Comparison of ENCODE assay signal across 14 cellular contexts in the genomic region with DNA sequence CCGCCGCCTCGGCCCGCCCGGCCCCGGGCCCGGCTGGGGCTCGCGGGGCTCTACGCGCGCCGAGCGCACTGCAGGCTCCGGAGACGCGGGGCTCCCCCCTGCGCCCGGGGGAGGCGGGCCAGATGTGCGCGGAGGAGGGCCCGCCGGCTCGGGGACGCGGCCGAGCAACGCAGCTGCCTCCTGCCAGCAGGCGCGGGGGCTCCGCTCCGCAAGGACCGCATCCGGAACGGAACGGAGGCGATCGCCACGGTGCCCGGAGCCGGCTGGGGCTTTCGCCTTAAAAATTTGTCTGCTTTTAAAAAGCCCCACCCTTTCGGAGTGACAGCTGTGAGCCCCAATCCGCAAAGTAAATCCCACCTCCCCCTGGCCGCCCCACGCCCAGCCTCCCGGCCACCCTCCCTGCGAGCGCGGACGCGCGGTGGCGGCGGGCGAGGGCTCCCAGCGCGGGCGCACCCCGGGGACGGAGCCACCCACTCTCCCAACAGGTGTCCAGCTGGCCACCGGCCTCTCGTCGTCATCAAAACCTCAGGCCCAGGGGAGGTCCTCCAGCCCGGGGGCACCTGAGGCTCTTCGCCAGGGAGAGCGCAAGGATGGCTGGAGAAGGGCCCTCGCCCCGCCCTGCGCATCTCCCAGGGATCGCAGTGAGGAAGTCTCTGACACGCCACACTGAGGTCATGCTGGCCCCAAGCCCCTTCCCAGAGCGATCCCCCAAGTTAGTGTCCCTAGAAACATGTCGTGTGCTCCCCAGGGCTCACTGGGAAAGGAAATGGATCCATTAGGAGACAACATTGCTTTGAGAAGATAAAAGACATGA. TPM values are rescaled to one million over a fixed set of nuclear protein-coding genes. Genes with fewer than 3 reads are reported as not detected.
DNase-seq lines count a peak whose midpoint lies in the region; ATAC-seq and TF ChIP-seq lines count a peak whose summit lies in the region.
"Had no signal": no experiment of that assay in that cellular context is flagged by ENCODE, and none has a peak within 500 bp of the region (broad histone marks: within the 10 kb centered on the region; RNA-seq: fewer than 3 reads in every experiment).

A gene (minus strand): TSS at position 70 of the 814 bp plus-strand sequence.

- H3K36me3 ChIP-seq in stomach: no peaks in the 10 kb centered on the region
- H3K36me3 ChIP-seq: tibial nerve had no signal

- H3K27ac ChIP-seq in stomach: no peak within 1 kb of the TSS
- H3K27ac ChIP-seq: HL-60, tibial nerve had no signal

- H3K4me1 ChIP-seq in stomach: peaks cover 0 to 12% (median 3%) of the 10 kb centered on the region in 4 donors

- peaks cover 10 to 63% (median 16%) of the 10 kb centered on the region in 3 donors for H3K27me3 ChIP-seq in stomach

- DNase-seq in NCI-H1092 treated with DMSO at 0.1 percent for 48 hours (lab: John Stamatoyannopoulos, UW) (peak; percentile 8), NCI-H1092 (lab: John Stamatoyannopoulos, UW) (no peak), cerebellum (ENCODE audit: low spot score) (no peak), left kidney (ENCODE audit: low read depth, low spot score) (peak; percentile 80), stomach (no peak), UCSD-AML1 (lab: John Stamatoyannopoulos, UW; ENCODE audit: unreplicated experiment) (no peak), inferior parietal cortex (ENCODE audit: extremely low spot score) (no peak)
- DNase-seq: activated gamma-delta T cell; naive thymus-derived CD8-positive, alpha-beta T cell; NCI-H2107 had no signal

- H3K9me3 ChIP-seq in stomach: no peaks in the 10 kb centered on the region
- H3K9me3 ChIP-seq: tibial nerve had no signal

- no peak for TF ChIP-seq POLR2A in stomach (IDR thresholded peaks at IDR 0.05)

- no peak for ATAC-seq in HG03439 (IDR thresholded peaks at IDR 0.05; ENCODE audit: unreplicated experiment)
- ATAC-seq: naive thymus-derived CD8-positive, alpha-beta T cell had no signal

- intact Hi-C loops in stomach (cut with DNase I; ENCODE audit: low total_unique reads): no loop called here

- TF ChIP-seq CTCF in stomach (IDR thresholded peaks at IDR 0.05): no peak

- TF ChIP-seq EP300 in stomach (IDR thresholded peaks at IDR 0.05): no peak

- peak within 1 kb of the TSS in 3 of 4 donors; percentile 8 to 37 (median 31) for H3K4me3 ChIP-seq in stomach
- H3K4me3 ChIP-seq: tibial nerve had no signal

- 0 to 6% (median 4%) methylated on average over 2 to 75 of the region's 75 CpGs for WGBS in stomach, 5 donors

RNA-seq across cellular contexts. Expression of the gene that starts here (rescaled TPM):
- total RNA-seq in cerebellum (22.0 TPM), stomach (under 1 TPM in 2 of 5 donors, not detected in 3; 0.29 to 0.92 TPM)
- polyA plus RNA-seq in stomach: not detected
- total RNA-seq: naive thymus-derived CD8-positive, alpha-beta T cell; T-helper 2 cell treated with Interferon-gamma antibody and Interleukin-4, amounts not matched to agents 100 ng/mL and 5 ng/mL, for 36 hours had no signal
- polyA plus RNA-seq: naive thymus-derived CD8-positive, alpha-beta T cell had no signal

Comparison
In these comparisons a context has a peak if more than half of its experiments do, and no peak if none do; other contexts are left out.
1. RNA of the gene that starts here (total RNA-seq): 22.0 TPM in cerebellum (single experiment); 0.29 to 0.92 TPM in stomach; every median in the first group is over 10 times any median in the second.
2. DNase-seq: peak in NCI-H1092 treated with DMSO at 0.1 percent for 48 hours (single experiment) and left kidney (single experiment); none in NCI-H1092 (single experiment), cerebellum (single experiment), stomach (single experiment), UCSD-AML1 (single experiment) and inferior parietal cortex (single experiment).